24 cellular contexts compared by ENCODE assay signal in genomic region chr1:6355621-6356020, GRCh38.
"Had no signal": no experiment of that assay in that cellular context is flagged by ENCODE, and none has a peak within 500 bp of the region (broad histone marks: within the 10 kb centered on the region; RNA-seq: fewer than 3 reads in every experiment).

No MANE protein-coding gene starts in this region.

- H3K4me3 Mint-ChIP-seq: immature natural killer cell; naive thymus-derived CD8-positive, alpha-beta T cell; nephron progenitor cell; stimulated activated effector memory CD8-positive, alpha-beta T cell treated with anti-CD3 and anti-CD28 coated beads, Interleukin-12 subunit alpha, Interleukin-12 subunit beta, amount 100 ng/mL, for 72 hours; stimulated activated naive CD8-positive, alpha-beta T cell treated with anti-CD3 and anti-CD28 coated beads, Interleukin-15, Interleukin-2, amounts not matched to agents 100 ng/mL and 50 ng/mL, for 24 hours had no signal

- H3K27me3 Mint-ChIP-seq: naive thymus-derived CD8-positive, alpha-beta T cell; progenitor cell of endocrine pancreas; stimulated activated naive CD8-positive, alpha-beta T cell treated with anti-CD3 and anti-CD28 coated beads, Interleukin-15, Interleukin-2, amounts not matched to agents 100 ng/mL and 50 ng/mL, for 24 hours had no signal

- H3K36me3 ChIP-seq: left lung, lower lobe of right lung, neural progenitor cell, ovary, right atrium auricular region, spleen, tibial nerve, upper lobe of left lung, vagina had no signal

- H3K36me3 Mint-ChIP-seq: immature natural killer cell; naive thymus-derived CD8-positive, alpha-beta T cell had no signal

- H3K27ac ChIP-seq: left lung, lower lobe of right lung, neural progenitor cell, ovary, right atrium auricular region, tibial nerve, upper lobe of left lung, vagina had no signal

- DNase-seq: hypothalamus; immature natural killer cell; kidney; left colon; left lung; lower lobe of right lung; mammary epithelial cell; mesenchymal stem cell; nephron progenitor cell; ovary; small intestine; spleen; stimulated activated CD4-positive, alpha-beta T cell treated with anti-CD3 and anti-CD28 coated beads, Interleukin-4, amount 100 ng/mL, for 24 hours; stimulated activated naive CD4-positive, alpha-beta T cell; upper lobe of left lung had no signal

- H3K4me3 ChIP-seq: left lung, lower lobe of right lung, neural progenitor cell, ovary, right atrium auricular region, spleen, tibial nerve, upper lobe of left lung, vagina had no signal

- H3K27me3 ChIP-seq: left lung, neural progenitor cell, ovary, right atrium auricular region, spleen, tibial nerve, upper lobe of left lung, vagina had no signal

- H3K9ac ChIP-seq: neural progenitor cell had no signal

- H3K9me3 ChIP-seq: left lung, lower lobe of right lung, ovary, right atrium auricular region, spleen, tibial nerve, upper lobe of left lung, vagina had no signal

- H3K9me3 Mint-ChIP-seq: immature natural killer cell; naive thymus-derived CD8-positive, alpha-beta T cell; nephron progenitor cell; neural progenitor cell; stimulated activated effector memory CD8-positive, alpha-beta T cell treated with anti-CD3 and anti-CD28 coated beads, Interleukin-12 subunit alpha, Interleukin-12 subunit beta, amount 100 ng/mL, for 72 hours; stimulated activated naive CD8-positive, alpha-beta T cell treated with anti-CD3 and anti-CD28 coated beads, Interleukin-15, Interleukin-2, amounts not matched to agents 100 ng/mL and 50 ng/mL, for 24 hours had no signal

- H3K27ac Mint-ChIP-seq: nephron progenitor cell; stimulated activated effector memory CD8-positive, alpha-beta T cell treated with anti-CD3 and anti-CD28 coated beads, Interleukin-12 subunit alpha, Interleukin-12 subunit beta, amount 100 ng/mL, for 72 hours; stimulated activated naive CD8-positive, alpha-beta T cell treated with anti-CD3 and anti-CD28 coated beads, Interleukin-15, Interleukin-2, amounts not matched to agents 100 ng/mL and 50 ng/mL, for 24 hours had no signal

- ATAC-seq: left colon; left lung; lower lobe of right lung; naive thymus-derived CD8-positive, alpha-beta T cell; sciatic nerve; stimulated activated effector memory CD8-positive, alpha-beta T cell treated with anti-CD3 and anti-CD28 coated beads, Interleukin-12 subunit alpha, Interleukin-12 subunit beta, amount 100 ng/mL, for 72 hours had no signal
